8 cellular contexts compared by ENCODE assay signal in genomic region chr17:76491271-76492184, GRCh38. TPM values are rescaled to one million over a fixed set of nuclear protein-coding genes. Genes with fewer than 3 reads are reported as not detected.
A peak's percentile ranks its signal among the peaks of the same experiment; 100 is the strongest.
DNase-seq lines count a peak whose midpoint lies in the region; ATAC-seq, FAIRE-seq and TF ChIP-seq lines count a peak whose summit lies in the region.

No MANE protein-coding gene starts in this region.

- H3K27ac Mint-ChIP-seq in activated CD4-positive, alpha-beta memory T cell treated with anti-CD3 and anti-CD28 coated beads, Interleukin-2, amount 10 ng/mL, durations not matched to agents 7 days and 5 days, result peak overlapping the region; percentile 94
- H3K27ac Mint-ChIP-seq in activated CD4-positive, alpha-beta memory T cell treated with anti-CD3 and anti-CD28 coated beads for 36 hours, result no peak overlapping the region

- peak; percentile 36 for ATAC-seq in left ventricle myocardium superior

- in situ Hi-C loops in GM13976 (cut with MboI; ENCODE audit: low sequenced_read_pairs, unreplicated experiment), result no loop called here

- H3K36me3 Mint-ChIP-seq in activated CD4-positive, alpha-beta memory T cell treated with anti-CD3 and anti-CD28 coated beads, Interleukin-2, amount 10 ng/mL, durations not matched to agents 7 days and 5 days (ENCODE audit: low read depth), result peaks cover 6% of the 10 kb centered on the region
- H3K36me3 Mint-ChIP-seq in activated CD4-positive, alpha-beta memory T cell treated with anti-CD3 and anti-CD28 coated beads for 36 hours, result peaks cover 4% of the 10 kb centered on the region

- CTCF ChIA-PET in activated CD4-positive, alpha-beta memory T cell treated with anti-CD3 and anti-CD28 coated beads, Interleukin-2, amount 10 ng/mL, durations not matched to agents 7 days and 5 days (lab: Charles Lee), result interaction anchor here (0.6 to 5.2 kb wide), 5 partner anchors 13 to 67 kb away, joined by 3 to 46 read pairs (median 4); partner anchors contain the start of genes RHBDF2 and UBE2O
- CTCF ChIA-PET in activated CD4-positive, alpha-beta memory T cell treated with anti-CD3 and anti-CD28 coated beads for 36 hours (lab: Charles Lee), result interaction anchor here (0.7 to 3.4 kb wide), 5 partner anchors 10 to 1378 kb away, joined by 3 to 13 read pairs (median 4); partner anchors contain the start of genes AANAT and RHBDF2

- FAIRE-seq in H54 (lab: Jason Lieb, UNC), result no peak

- no peaks in the 10 kb centered on the region for H3K27me3 Mint-ChIP-seq in activated CD4-positive, alpha-beta memory T cell treated with anti-CD3 and anti-CD28 coated beads, Interleukin-2, amount 10 ng/mL, durations not matched to agents 7 days and 5 days
- H3K27me3 Mint-ChIP-seq in activated CD4-positive, alpha-beta memory T cell treated with anti-CD3 and anti-CD28 coated beads for 36 hours, result no peaks in the 10 kb centered on the region

- peaks cover 58% of the 10 kb centered on the region for H3K4me1 Mint-ChIP-seq in activated CD4-positive, alpha-beta memory T cell treated with anti-CD3 and anti-CD28 coated beads, Interleukin-2, amount 10 ng/mL, durations not matched to agents 7 days and 5 days
- peaks cover 36% of the 10 kb centered on the region for H3K4me1 Mint-ChIP-seq in activated CD4-positive, alpha-beta memory T cell treated with anti-CD3 and anti-CD28 coated beads for 36 hours (ENCODE audit: low read depth)

- POLR2A ChIA-PET in activated CD4-positive, alpha-beta memory T cell treated with anti-CD3 and anti-CD28 coated beads, Interleukin-2, amount 10 ng/mL, durations not matched to agents 7 days and 5 days (lab: Charles Lee), result interaction anchor here (1.8 to 2.8 kb wide), 7 partner anchors 8 to 138 kb away, joined by 5 to 13 read pairs (median 11); partner anchors contain the start of genes AANAT, PRPSAP1, RHBDF2 and UBE2O
- POLR2A ChIA-PET in activated CD4-positive, alpha-beta memory T cell treated with anti-CD3 and anti-CD28 coated beads for 36 hours (lab: Charles Lee), result interaction anchor here (0.6 to 1.8 kb wide), 3 partner anchors 9 to 673 kb away, joined by 3 to 5 read pairs (median 5); no protein-coding TSS in a partner anchor

- H3K9me3 Mint-ChIP-seq in activated CD4-positive, alpha-beta memory T cell treated with anti-CD3 and anti-CD28 coated beads, Interleukin-2, amount 10 ng/mL, durations not matched to agents 7 days and 5 days, result no peaks in the 10 kb centered on the region
- H3K9me3 Mint-ChIP-seq in activated CD4-positive, alpha-beta memory T cell treated with anti-CD3 and anti-CD28 coated beads for 36 hours, result no peaks in the 10 kb centered on the region

- peak overlapping the region in 1 of 4 donors; percentile 34 for H3K4me3 ChIP-seq in Peyer's patch

- TF ChIP-seq CTCF in Peyer's patch (IDR thresholded peaks at IDR 0.05) (no peak), GM13976 (IDR thresholded peaks at IDR 0.05; ENCODE audit: borderline replicate concordance, control extremely low read depth, extremely low read depth, insufficient read depth, missing control alignments) (no peak)

- TF ChIP-seq POLR2A in Peyer's patch (IDR thresholded peaks at IDR 0.05) (no peak), H54 (IDR thresholded peaks at IDR 0.05; ENCODE audit: low read depth, low read length) (no peak)

- peak overlapping the region; percentile 42 for H3K4me3 Mint-ChIP-seq in activated CD4-positive, alpha-beta memory T cell treated with anti-CD3 and anti-CD28 coated beads, Interleukin-2, amount 10 ng/mL, durations not matched to agents 7 days and 5 days
- no peak overlapping the region for H3K4me3 Mint-ChIP-seq in activated CD4-positive, alpha-beta memory T cell treated with anti-CD3 and anti-CD28 coated beads for 36 hours

- H3K4me1 ChIP-seq in Peyer's patch, result peaks cover 3 to 56% (median 42%) of the 10 kb centered on the region in 4 donors

- H3K27ac ChIP-seq in Peyer's patch, result peak overlapping the region; percentile 80 to 89 (median 83)
- H3K27ac ChIP-seq in temporal lobe (ENCODE audit: low read depth, low read length), result peak overlapping the region; percentile 74

- no peaks in the 10 kb centered on the region for H3K36me3 ChIP-seq in Peyer's patch

- no peaks in the 10 kb centered on the region for H3K27me3 ChIP-seq in Peyer's patch

- no peaks in the 10 kb centered on the region for H3K9me3 ChIP-seq in Peyer's patch

- no peak for DNase-seq in activated CD4-positive, alpha-beta memory T cell treated with anti-CD3 and anti-CD28 coated beads, Interleukin-2, amount 10 ng/mL, durations not matched to agents 7 days and 5 days
- DNase-seq in activated CD4-positive, alpha-beta memory T cell treated with anti-CD3 and anti-CD28 coated beads for 36 hours, result no peak
- DNase-seq in Peyer's patch, result peak in 1 of 3 donors; percentile 62
- DNase-seq in left ventricle myocardium superior, result no peak
- no peak for DNase-seq in H54 (ENCODE audit: insufficient read length, low spot score)
- no peak for DNase-seq in NAMALWA (ENCODE audit: low spot score)
- DNase-seq in GM13976 (ENCODE audit: low spot score), result no peak

- intact Hi-C loops in activated CD4-positive, alpha-beta memory T cell treated with anti-CD3 and anti-CD28 coated beads for 36 hours (cut with micrococcal nuclease), result no loop called here
- intact Hi-C loops in left ventricle myocardium superior (cut with micrococcal nuclease), result no loop called here

RNA-seq across cellular contexts. Expression of gene RHBDF2, which starts 9.7 kb away (rescaled TPM):
- 10 to 100 TPM; 33.2 to 33.8 TPM for total RNA-seq in activated CD4-positive, alpha-beta memory T cell treated with anti-CD3 and anti-CD28 coated beads, Interleukin-2, amount 10 ng/mL, durations not matched to agents 7 days and 5 days
- 10 to 100 TPM; 28.9 to 30.0 TPM for total RNA-seq in activated CD4-positive, alpha-beta memory T cell treated with anti-CD3 and anti-CD28 coated beads for 36 hours
- total RNA-seq in Peyer's patch, result 100 to 1,000 TPM in 1 of 4 donors, 10 to 100 TPM in 2, 1 to 10 TPM in 1; 8.8 to 225 (median 33.0) TPM
- total RNA-seq in left ventricle myocardium superior, result 17.7 TPM
- total RNA-seq in temporal lobe, result 2.7 TPM

RNA-seq across cellular contexts. Expression of gene AANAT, which starts 24.1 kb away (rescaled TPM):
- total RNA-seq in activated CD4-positive, alpha-beta memory T cell treated with anti-CD3 and anti-CD28 coated beads, Interleukin-2, amount 10 ng/mL, durations not matched to agents 7 days and 5 days, result not detected
- not detected for total RNA-seq in activated CD4-positive, alpha-beta memory T cell treated with anti-CD3 and anti-CD28 coated beads for 36 hours
- total RNA-seq in Peyer's patch (not detected), left ventricle myocardium superior (not detected), temporal lobe (not detected)

RNA-seq across cellular contexts. Expression of gene UBE2O, which starts 38.6 kb away (rescaled TPM):
- 10 to 100 TPM; 26.5 to 28.9 TPM for total RNA-seq in activated CD4-positive, alpha-beta memory T cell treated with anti-CD3 and anti-CD28 coated beads, Interleukin-2, amount 10 ng/mL, durations not matched to agents 7 days and 5 days
- 10 to 100 TPM; 24.5 to 25.2 TPM for total RNA-seq in activated CD4-positive, alpha-beta memory T cell treated with anti-CD3 and anti-CD28 coated beads for 36 hours
- total RNA-seq in Peyer's patch, result 10 to 100 TPM; 20.5 to 75.1 (median 31.6) TPM
- 39.0 TPM for total RNA-seq in left ventricle myocardium superior
- total RNA-seq in temporal lobe, result 30.7 TPM

RNA-seq across cellular contexts. Expression of gene CYGB, which starts 46.0 kb away (rescaled TPM):
- not detected for total RNA-seq in activated CD4-positive, alpha-beta memory T cell treated with anti-CD3 and anti-CD28 coated beads, Interleukin-2, amount 10 ng/mL, durations not matched to agents 7 days and 5 days
- not detected for total RNA-seq in activated CD4-positive, alpha-beta memory T cell treated with anti-CD3 and anti-CD28 coated beads for 36 hours
- total RNA-seq in Peyer's patch, result 10 to 100 TPM in 3 of 4 donors, 1 to 10 TPM in 1; 5.8 to 81.7 (median 11.1) TPM
- total RNA-seq in left ventricle myocardium superior, result 28.0 TPM
- 2.0 TPM for total RNA-seq in temporal lobe

RNA-seq across cellular contexts. Expression of gene PRCD, which starts 48.3 kb away (rescaled TPM):
- total RNA-seq in activated CD4-positive, alpha-beta memory T cell treated with anti-CD3 and anti-CD28 coated beads, Interleukin-2, amount 10 ng/mL, durations not matched to agents 7 days and 5 days, result not detected
- not detected for total RNA-seq in activated CD4-positive, alpha-beta memory T cell treated with anti-CD3 and anti-CD28 coated beads for 36 hours
- total RNA-seq in Peyer's patch, result 10 to 100 TPM in 1 of 4 donors, 1 to 10 TPM in 1, not detected in 2; 1.2 to 10.7 TPM
- total RNA-seq in left ventricle myocardium superior, result 4.3 TPM
- total RNA-seq in temporal lobe, result 2.0 TPM
